22 cellular contexts compared by ENCODE assay signal in the genomic region with DNA sequence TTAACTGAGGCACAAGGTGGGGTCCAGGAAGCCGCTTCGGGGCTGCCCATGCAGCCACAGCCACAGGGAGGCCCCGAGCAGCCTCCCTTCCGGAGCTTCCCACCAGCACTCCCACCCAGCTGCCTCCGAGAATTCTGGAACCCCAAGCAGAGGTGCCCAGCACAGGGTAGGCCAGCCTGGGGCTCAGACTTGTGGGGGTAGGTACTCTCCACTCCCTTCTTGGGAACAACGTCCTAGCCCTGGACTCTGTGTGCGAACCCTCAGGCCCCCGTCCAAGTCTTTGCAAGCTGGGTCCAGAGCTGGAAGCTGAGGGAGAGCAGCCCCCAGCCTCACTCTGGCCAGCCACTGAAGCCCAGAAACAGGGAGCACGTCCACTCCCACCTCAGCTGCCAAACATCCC.
"Had no signal": no experiment of that assay in that cellular context is flagged by ENCODE, and none has a peak within 500 bp of the region (broad histone marks: within the 10 kb centered on the region; RNA-seq: fewer than 3 reads in every experiment).

No MANE protein-coding gene starts in this region.

- H3K4me3 ChIP-seq: hepatocyte, prostate gland, tibial nerve, uterus had no signal

- H3K9me3 Mint-ChIP-seq: activated CD4-positive, alpha-beta memory T cell treated with anti-CD3 and anti-CD28 coated beads, Interleukin-2, amount 10 ng/mL, durations not matched to agents 7 days and 5 days; activated naive CD8-positive, alpha-beta T cell treated with anti-CD3 and anti-CD28 coated beads, Interleukin-2, amount 10 ng/mL, durations not matched to agents 7 days and 5 days; activated T-helper 17 cell treated with anti-CD3 and anti-CD28 coated beads, Interleukin-2, amount 50 U/mL, for 72 hours; brain; stimulated activated naive CD8-positive, alpha-beta T cell treated with anti-CD3 and anti-CD28 coated beads, Interleukin-15, Interleukin-2, amounts not matched to agents 100 ng/mL and 50 ng/mL, for 24 hours; T-helper 2 cell treated with Interferon-gamma antibody and Interleukin-4, amounts not matched to agents 5 μg/mL and 100 μg/mL, for 36 hours; WTC11 had no signal

- H3K36me3 Mint-ChIP-seq: brain, WTC11 had no signal

- H3K9me3 ChIP-seq: prostate gland, tibial nerve, uterus had no signal

- H3K4me3 Mint-ChIP-seq: activated CD4-positive, alpha-beta memory T cell treated with anti-CD3 and anti-CD28 coated beads, Interleukin-2, amount 10 ng/mL, durations not matched to agents 7 days and 5 days; activated CD8-positive, alpha-beta memory T cell treated with anti-CD3 and anti-CD28 coated beads, Interleukin-2, amount 10 ng/mL, durations not matched to agents 7 days and 5 days; activated naive CD8-positive, alpha-beta T cell treated with anti-CD3 and anti-CD28 coated beads, Interleukin-2, amount 10 ng/mL, durations not matched to agents 7 days and 5 days; activated T-helper 17 cell treated with anti-CD3 and anti-CD28 coated beads, Interleukin-2, amount 50 U/mL, for 72 hours; brain; stimulated activated naive CD8-positive, alpha-beta T cell treated with anti-CD3 and anti-CD28 coated beads, Interleukin-15, Interleukin-2, amounts not matched to agents 100 ng/mL and 50 ng/mL, for 24 hours; T-helper 2 cell treated with Interferon-gamma antibody and Interleukin-4, amounts not matched to agents 5 μg/mL and 100 μg/mL, for 36 hours; WTC11 had no signal

- H3K4me1 ChIP-seq: prostate gland, uterus had no signal

- DNase-seq: activated CD4-positive, alpha-beta memory T cell treated with anti-CD3 and anti-CD28 coated beads, Interleukin-2, amount 10 ng/mL, durations not matched to agents 7 days and 5 days; activated CD4-positive, alpha-beta T cell treated with anti-CD3 and anti-CD28 coated beads for 4 hours; activated CD8-positive, alpha-beta memory T cell treated with anti-CD3 and anti-CD28 coated beads, Interleukin-2, amount 10 ng/mL, durations not matched to agents 7 days and 5 days; activated naive CD4-positive, alpha-beta T cell; activated naive CD8-positive, alpha-beta T cell treated with anti-CD3 and anti-CD28 coated beads, Interleukin-2, amount 10 ng/mL, durations not matched to agents 7 days and 5 days; activated T-cell treated with anti-CD3 and anti-CD28 coated beads, Interleukin-2, amount 50 U/mL, for 1 hour; caudate nucleus; mammary epithelial cell; stimulated activated CD4-positive, alpha-beta T cell treated with anti-CD3 and anti-CD28 coated beads, Interleukin-2, amount 100 ng/mL, for 24 hours; uterus had no signal

- H3K27ac Mint-ChIP-seq: activated CD4-positive, alpha-beta memory T cell treated with anti-CD3 and anti-CD28 coated beads, Interleukin-2, amount 10 ng/mL, durations not matched to agents 7 days and 5 days; stimulated activated naive CD8-positive, alpha-beta T cell treated with anti-CD3 and anti-CD28 coated beads, Interleukin-15, Interleukin-2, amounts not matched to agents 100 ng/mL and 50 ng/mL, for 24 hours had no signal

- ATAC-seq: activated CD8-positive, alpha-beta memory T cell treated with anti-CD3 and anti-CD28 coated beads, Interleukin-2, amount 10 ng/mL, durations not matched to agents 7 days and 5 days; activated T-helper 17 cell treated with anti-CD3 and anti-CD28 coated beads, Interleukin-2, amount 50 U/mL, for 72 hours; right cardiac atrium had no signal

- H3K27me3 Mint-ChIP-seq: activated CD4-positive, alpha-beta memory T cell treated with anti-CD3 and anti-CD28 coated beads, Interleukin-2, amount 10 ng/mL, durations not matched to agents 7 days and 5 days; activated CD8-positive, alpha-beta memory T cell treated with anti-CD3 and anti-CD28 coated beads, Interleukin-2, amount 10 ng/mL, durations not matched to agents 7 days and 5 days; activated naive CD8-positive, alpha-beta T cell treated with anti-CD3 and anti-CD28 coated beads, Interleukin-2, amount 10 ng/mL, durations not matched to agents 7 days and 5 days; activated T-helper 17 cell treated with anti-CD3 and anti-CD28 coated beads, Interleukin-2, amount 50 U/mL, for 72 hours; brain; stimulated activated naive CD8-positive, alpha-beta T cell treated with anti-CD3 and anti-CD28 coated beads, Interleukin-15, Interleukin-2, amounts not matched to agents 100 ng/mL and 50 ng/mL, for 24 hours had no signal

- H3K27ac ChIP-seq: prostate gland, uterus had no signal

- FAIRE-seq: endometrium, islet of Langerhans, TTC549 had no signal

- H3K36me3 ChIP-seq: prostate gland, tibial nerve, uterus had no signal

- H3K27me3 ChIP-seq: hepatocyte, tibial nerve, uterus had no signal
